Comparison of ENCODE assay signal across 1 cellular context in the genomic region with DNA sequence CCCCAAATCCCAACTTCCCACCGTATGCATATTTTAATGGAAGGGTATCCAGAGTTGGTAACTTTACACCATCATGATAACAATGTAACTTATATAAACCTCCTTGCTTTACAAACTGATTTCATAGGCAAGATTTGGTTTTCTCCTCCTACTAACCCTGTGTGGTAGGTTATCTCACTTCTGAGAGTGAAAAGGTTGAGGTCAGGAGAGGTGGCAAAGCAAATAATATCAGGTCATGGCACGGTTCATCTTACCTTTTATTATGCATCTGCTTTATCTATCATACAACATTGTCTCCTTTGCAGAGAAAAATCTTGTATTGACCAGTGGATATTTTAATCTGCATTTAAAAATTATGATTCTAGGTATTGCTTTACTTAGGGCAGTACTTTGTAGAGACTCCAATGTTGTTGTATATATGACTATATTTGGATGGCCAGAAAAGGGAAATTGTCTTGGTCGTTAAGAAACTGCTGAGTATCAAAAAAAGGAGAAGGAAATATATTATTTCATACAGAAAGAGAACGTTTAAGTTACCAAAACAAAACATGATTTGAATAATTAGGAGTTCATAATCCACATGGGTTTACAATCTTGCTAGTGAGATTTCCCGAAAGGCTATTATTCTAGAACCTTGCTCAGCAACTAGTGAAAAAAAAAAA.
TF ChIP-seq lines count a peak whose summit lies in the region.

No MANE protein-coding gene starts in this region.

TF ChIP-seq in GM12878, 131 proteins besides CTCF, POLR2A, EP300 and RAD21:
- TF ChIP-seq TBL1XR1 (IDR thresholded peaks at IDR 0.05; ENCODE audit: low read depth, low read length) (no peak), EZH2 (IDR thresholded peaks at IDR 0.05; ENCODE audit: borderline replicate concordance, control insufficient read depth, low read depth, low read length) (no peak), NR2F1 (conservative IDR thresholded peaks at IDR 0.05) (peak; percentile 52; the same call in 1 of the 2 replicates), SIX5 (IDR thresholded peaks at IDR 0.05; ENCODE audit: low read depth, low read length, severe bottlenecking) (no peak)
